8 cellular contexts compared by ENCODE assay signal in genomic region chr2:89154247-89154682, GRCh38.
DNase-seq lines count a peak whose midpoint lies in the region; ATAC-seq, FAIRE-seq and TF ChIP-seq lines count a peak whose summit lies in the region.
"Not testable (repeated sequence)": the region's sequence is repeated elsewhere in the genome, so short reads cannot be mapped to it uniquely, and the experiment has no call there.

No MANE protein-coding gene starts in this region.

- CTCF ChIA-PET in PC-3 (lab: Charles Lee); HepG2 (lab: Yijun Ruan, JAX; ENCODE audit: low intra/inter-chr PET ratio, low total read pairs): not testable (repeated sequence)

- DNase-seq in AG10803 (ENCODE audit: low read depth); GM19239 (ENCODE audit: insufficient read length, low spot score); PC-3; foreskin keratinocyte; HepG2 (ENCODE audit: low spot score): not testable (repeated sequence)
- DNase-seq in retina: peak; percentile 27

- H3K4me1 ChIP-seq in PC-3 (ENCODE audit: insufficient read depth, low read length); foreskin keratinocyte; HepG2 (ENCODE audit: insufficient read depth, low read length): not testable (repeated sequence)

- ATAC-seq in HG02885 (IDR thresholded peaks at IDR 0.05; ENCODE audit: poor library complexity, unreplicated experiment): peak; percentile 71
- peak; percentile 72 for ATAC-seq in PC-3
- peak; percentile 67 for ATAC-seq in foreskin keratinocyte
- ATAC-seq in HepG2: peak; percentile 85

- not testable (repeated sequence) for H3K4me1 Mint-ChIP-seq in brain

- H3K9me3 Mint-ChIP-seq in brain: not testable (repeated sequence)

- not testable (repeated sequence) for H3K27me3 Mint-ChIP-seq in brain

- intact Hi-C loops in PC-3 (cut with micrococcal nuclease): not testable (repeated sequence)
- intact Hi-C loops in HepG2 (cut with micrococcal nuclease; ENCODE audit: unreplicated experiment): loop anchor here (10.0 kb wide), 1 partner anchor 269 kb away; no protein-coding TSS in a partner anchor

- BruUV-seq in PC-3 (replicated peaks; lab: Mats Ljungman, UMichigan); HepG2 (replicated peaks; lab: Mats Ljungman, UMichigan): not testable (repeated sequence)

- not testable (repeated sequence) for H4K20me1 ChIP-seq in PC-3 (ENCODE audit: low read length); HepG2 (ENCODE audit: insufficient read depth, low read length)

- TF ChIP-seq CTCF in AG10803 (conservative IDR thresholded peaks at IDR 0.05; ENCODE audit: low read length): peak; percentile 22
- TF ChIP-seq CTCF in PC-3 (conservative IDR thresholded peaks at IDR 0.05; ENCODE audit: low read depth, low read length): 0 out of 2 replicates have a peak, but pooled peaks have one; percentile 16
- peak; percentile 34 to 50 for TF ChIP-seq CTCF in brain (conservative IDR thresholded peaks at IDR 0.05)
- TF ChIP-seq CTCF in foreskin keratinocyte (conservative IDR thresholded peaks at IDR 0.05); HepG2 (CRISPR knock-in tag; IDR thresholded peaks at IDR 0.05): not testable (repeated sequence)

- not testable (repeated sequence) for H3K9me3 ChIP-seq in PC-3 (ENCODE audit: low read length); HepG2 (ENCODE audit: low read length)

- not testable (repeated sequence) for TF ChIP-seq RAD21 in HepG2 (CRISPR knock-in tag; IDR thresholded peaks at IDR 0.05)

- not testable (repeated sequence) for H3K4me3 ChIP-seq in AG10803 (ENCODE audit: low read length); PC-3 (ENCODE audit: low read length); HepG2 (replicated peaks in 1 of 3; ENCODE audit: insufficient read depth in 1 of 3, low read depth in 2 of 3, low read length in 3 of 3)

- H2AFZ ChIP-seq in PC-3 (ENCODE audit: low read length); HepG2 (ENCODE audit: low read length): not testable (repeated sequence)

- H3K4me2 ChIP-seq in PC-3 (ENCODE audit: low read length); HepG2 (ENCODE audit: low read depth, low read length): not testable (repeated sequence)

- not testable (repeated sequence) for H3K27ac ChIP-seq in PC-3 (ENCODE audit: low read length); foreskin keratinocyte; HepG2 (ENCODE audit: extremely low read length, insufficient read depth, low read length)

- H3K36me3 ChIP-seq in PC-3 (ENCODE audit: low read depth, low read length); HepG2 (replicated peaks in 1 of 2; ENCODE audit: control insufficient read depth in 1 of 2, insufficient read depth in 2 of 2, low read length in 2 of 2): not testable (repeated sequence)

- in situ Hi-C loops in HepG2 (cut with HindIII; ENCODE audit: extremely low pct_ligation_motif_present, low pct_unique_long_range_greater_than_20kb): not testable (repeated sequence)

- not testable (repeated sequence) for TF ChIP-seq EP300 in HepG2 (IDR thresholded peaks at IDR 0.05; ENCODE audit: low read depth in 2 of 2, low read length in 2 of 2); HepG2 (CRISPR knock-in tag; IDR thresholded peaks at IDR 0.05; ENCODE audit: borderline replicate concordance)

- H3K27me3 ChIP-seq in PC-3 (ENCODE audit: low read length); foreskin keratinocyte; HepG2 (ENCODE audit: control insufficient read depth in 1 of 2, insufficient read depth in 2 of 2, low read length in 2 of 2): not testable (repeated sequence)

- WGBS in HepG2 (ENCODE audit: low lambda C conversion rate): 0% methylated on average over 1 of the region's 2 CpGs

- not testable (repeated sequence) for TF ChIP-seq POLR2A in HepG2 (IDR thresholded peaks at IDR 0.05; ENCODE audit: insufficient read depth in 1 of 2, low read depth in 2 of 2, low read length in 2 of 2)

- H3K9ac ChIP-seq in PC-3 (ENCODE audit: low read length); HepG2 (ENCODE audit: insufficient read depth, low read depth, low read length): not testable (repeated sequence)

- H3F3A ChIP-seq in PC-3 (ENCODE audit: low read length, unreplicated experiment): not testable (repeated sequence)

- not testable (repeated sequence) for H3K36me3 Mint-ChIP-seq in brain

- not testable (repeated sequence) for H3K27ac Mint-ChIP-seq in brain

- not testable (repeated sequence) for H3K79me2 ChIP-seq in PC-3 (ENCODE audit: low read length); HepG2 (ENCODE audit: insufficient read depth, low read length)

- POLR2A ChIA-PET in PC-3 (lab: Charles Lee; ENCODE audit: unreplicated experiment); HepG2 (lab: Yijun Ruan, JAX): not testable (repeated sequence)

- FAIRE-seq in GM19239 (lab: Jason Lieb, UNC) (peak; percentile 87), HepG2 (lab: Jason Lieb, UNC) (peak; percentile 96)

- H3K9me2 ChIP-seq in PC-3 (replicated peaks; ENCODE audit: low read length): not testable (repeated sequence)

- H3K4me3 Mint-ChIP-seq in brain: not testable (repeated sequence)

TF ChIP-seq in HepG2, 621 proteins besides CTCF, POLR2A, EP300 and RAD21:
- TF ChIP-seq STAG1 (CRISPR knock-in tag; IDR thresholded peaks at IDR 0.05): 0 out of 2 replicates have a peak, but pooled peaks have one; percentile 9
